In genomic region chr6:6870914-6871313, GRCh38 we compare ENCODE assay signal across 19 cellular contexts.
"Had no signal": no experiment of that assay in that cellular context is flagged by ENCODE, and none has a peak within 500 bp of the region (broad histone marks: within the 10 kb centered on the region; RNA-seq: fewer than 3 reads in every experiment).

No MANE protein-coding gene starts in this region.

- H3K9ac ChIP-seq: neural progenitor cell had no signal

- FAIRE-seq: endothelial cell of umbilical vein had no signal

- H3K27me3 Mint-ChIP-seq: activated CD4-positive, alpha-beta T cell treated with anti-CD3 and anti-CD28 coated beads for 36 hours; activated naive CD8-positive, alpha-beta T cell; dendritic cell treated with granulocyte-macrophage colony-stimulating factor and Interleukin-4, amounts not matched to agents 40 ng/mL and 50 ng/mL, for 4 days; naive B cell had no signal

- H3K36me3 Mint-ChIP-seq: activated CD4-positive, alpha-beta memory T cell treated with anti-CD3 and anti-CD28 coated beads for 36 hours; activated naive CD8-positive, alpha-beta T cell; immature natural killer cell; naive B cell; neural progenitor cell had no signal

- ATAC-seq: activated CD4-positive, alpha-beta T cell treated with anti-CD3 and anti-CD28 coated beads for 36 hours; mucosa of descending colon; psoas muscle; right cardiac atrium had no signal

- H3K9me3 Mint-ChIP-seq: activated CD4-positive, alpha-beta memory T cell treated with anti-CD3 and anti-CD28 coated beads for 36 hours; dendritic cell treated with granulocyte-macrophage colony-stimulating factor and Interleukin-4, amounts not matched to agents 40 ng/mL and 50 ng/mL, for 4 days; immature natural killer cell; naive B cell; neural progenitor cell; stimulated activated naive CD8-positive, alpha-beta T cell treated with anti-CD3 and anti-CD28 coated beads, Interleukin-15, Interleukin-2, amounts not matched to agents 100 ng/mL and 50 ng/mL, for 24 hours had no signal

- H2AFZ ChIP-seq: neural progenitor cell had no signal

- H3K4me1 Mint-ChIP-seq: activated CD4-positive, alpha-beta T cell treated with anti-CD3 and anti-CD28 coated beads for 36 hours; immature natural killer cell; naive B cell; neural progenitor cell had no signal

- H3K27ac Mint-ChIP-seq: activated CD4-positive, alpha-beta memory T cell treated with anti-CD3 and anti-CD28 coated beads for 36 hours; activated CD4-positive, alpha-beta T cell treated with anti-CD3 and anti-CD28 coated beads for 36 hours; activated naive CD8-positive, alpha-beta T cell; immature natural killer cell; neural progenitor cell; stimulated activated naive CD8-positive, alpha-beta T cell treated with anti-CD3 and anti-CD28 coated beads, Interleukin-15, Interleukin-2, amounts not matched to agents 100 ng/mL and 50 ng/mL, for 24 hours had no signal

- H3K4me3 ChIP-seq: esophagus squamous epithelium, mucosa of descending colon, neural progenitor cell, ovary, psoas muscle, tibial nerve had no signal

- H3K27ac ChIP-seq: esophagus squamous epithelium, neural progenitor cell, ovary, psoas muscle, tibial nerve had no signal

- H3K4me2 ChIP-seq: neural progenitor cell had no signal

- DNase-seq: activated CD4-positive, alpha-beta memory T cell treated with anti-CD3 and anti-CD28 coated beads for 36 hours; activated CD4-positive, alpha-beta T cell treated with anti-CD3 and anti-CD28 coated beads for 36 hours; activated T-cell treated with anti-CD3 and anti-CD28 coated beads for 4 hours; effector memory CD4-positive, alpha-beta T cell; esophagus squamous epithelium; immature natural killer cell; mesenchymal stem cell; mucosa of descending colon; naive B cell; ovary; psoas muscle; right cardiac atrium; T-helper 2 cell had no signal

- H3K9me3 ChIP-seq: esophagus squamous epithelium, mucosa of descending colon, ovary, psoas muscle had no signal

- H3K4me1 ChIP-seq: neural progenitor cell, tibial nerve had no signal

- H3K27me3 ChIP-seq: esophagus squamous epithelium, neural progenitor cell, ovary, tibial nerve had no signal

- H3K36me3 ChIP-seq: esophagus squamous epithelium, neural progenitor cell, ovary, tibial nerve had no signal

- H3K4me3 Mint-ChIP-seq: activated CD4-positive, alpha-beta memory T cell treated with anti-CD3 and anti-CD28 coated beads for 36 hours; activated CD4-positive, alpha-beta T cell treated with anti-CD3 and anti-CD28 coated beads for 36 hours; activated naive CD8-positive, alpha-beta T cell; dendritic cell treated with granulocyte-macrophage colony-stimulating factor and Interleukin-4, amounts not matched to agents 40 ng/mL and 50 ng/mL, for 4 days; immature natural killer cell; naive B cell; neural progenitor cell; stimulated activated naive CD8-positive, alpha-beta T cell treated with anti-CD3 and anti-CD28 coated beads, Interleukin-15, Interleukin-2, amounts not matched to agents 100 ng/mL and 50 ng/mL, for 24 hours had no signal
